Comparison of ENCODE assay signal across 8 cellular contexts in the genomic region with DNA sequence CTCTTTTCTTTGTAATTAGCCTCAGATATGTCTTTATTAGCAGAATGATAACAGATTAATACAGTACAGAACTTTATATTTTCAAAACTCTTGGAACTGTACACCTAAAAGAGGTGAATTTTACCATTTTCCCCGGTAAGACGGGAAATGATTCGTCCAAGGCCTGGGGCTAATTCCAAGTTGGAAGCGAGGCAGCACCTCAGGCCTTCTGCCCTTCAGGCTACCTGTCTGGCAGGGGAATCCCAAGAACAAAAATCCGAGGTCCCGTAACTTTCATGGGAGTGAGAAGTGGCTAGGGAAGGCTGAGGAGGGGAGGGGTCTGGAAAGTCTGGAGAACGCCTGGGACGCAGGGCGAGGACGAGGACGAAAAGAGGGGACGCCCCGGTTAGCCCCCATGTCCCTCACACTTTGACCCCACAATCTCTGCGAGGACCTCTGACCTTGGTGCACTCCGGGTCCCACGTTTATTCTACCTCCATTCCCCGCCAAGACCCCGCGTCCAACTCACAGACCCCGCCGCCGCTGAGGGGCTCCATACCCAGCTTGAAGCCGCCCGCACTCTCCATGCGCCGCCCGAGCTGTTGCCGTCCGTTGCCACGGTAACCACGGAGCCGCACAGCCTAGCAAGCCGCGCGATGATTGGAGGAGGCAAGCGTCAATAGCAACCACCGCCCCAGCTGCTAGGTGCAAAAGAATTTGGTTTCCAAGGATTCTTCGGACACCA. TPM values are rescaled to one million over a fixed set of nuclear protein-coding genes. Genes with fewer than 3 reads are reported as not detected.
DNase-seq lines count a peak whose midpoint lies in the region; ATAC-seq and TF ChIP-seq lines count a peak whose summit lies in the region.

A gene (minus strand): TSS at position 601 of the 724 bp plus-strand sequence. CDS start 43,827 bp downstream, outside the sequence.

- H3K9me3 ChIP-seq in HUES48 (ENCODE audit: control insufficient read depth, insufficient read depth, low read length) (peaks cover 16% of the 10 kb centered on the region), left ventricle myocardium inferior (replicated peaks) (peaks cover 49% of the 10 kb centered on the region), prostate gland (no peaks in the 10 kb centered on the region), MM.1S (replicated peaks; ENCODE audit: insufficient read depth, low read length) (no peaks in the 10 kb centered on the region)

- no peaks in the 10 kb centered on the region for H3K79me2 ChIP-seq in MM.1S (ENCODE audit: low read length)

- intact Hi-C loops in left ventricle myocardium inferior (cut with micrococcal nuclease) (no loop called here), prostate gland (cut with DNase I) (no loop called here)

- peak; percentile 88 for DNase-seq in Ammon's horn (ENCODE audit: low spot score)
- DNase-seq in left ventricle myocardium inferior = no peak
- peak; percentile 55 for DNase-seq in prostate gland (ENCODE audit: low spot score)
- DNase-seq in A172 (ENCODE audit: low spot score) = no peak
- no peak for DNase-seq in MM.1S

- ATAC-seq in SK-N-SH treated with all-trans-retinoic acid at 6 μM for 48 hours = peak; percentile 97
- no peak for ATAC-seq in HG02610 (IDR thresholded peaks at IDR 0.05; ENCODE audit: unreplicated experiment)

- no peak within 1 kb of the TSS for H3K4me2 ChIP-seq in MM.1S (ENCODE audit: low read depth, low read length)

- H3K27me3 ChIP-seq in HUES48 (ENCODE audit: control insufficient read depth, insufficient read depth, low read length) = no peaks in the 10 kb centered on the region
- peaks cover 47% of the 10 kb centered on the region for H3K27me3 ChIP-seq in left ventricle myocardium inferior (ENCODE audit: low read depth)
- no peaks in the 10 kb centered on the region for H3K27me3 ChIP-seq in prostate gland (replicated peaks; ENCODE audit: insufficient read depth)
- no peaks in the 10 kb centered on the region for H3K27me3 ChIP-seq in MM.1S (replicated peaks; ENCODE audit: insufficient read depth, low read length)

- no peaks in the 10 kb centered on the region for H3K36me3 ChIP-seq in HUES48 (ENCODE audit: control insufficient read depth, insufficient read depth, low read length)
- H3K36me3 ChIP-seq in left ventricle myocardium inferior = no peaks in the 10 kb centered on the region
- H3K36me3 ChIP-seq in prostate gland = no peaks in the 10 kb centered on the region
- H3K36me3 ChIP-seq in MM.1S (replicated peaks; ENCODE audit: insufficient read depth, low read length) = no peaks in the 10 kb centered on the region

- no peaks in the 10 kb centered on the region for H3K9me2 ChIP-seq in MM.1S (replicated peaks; ENCODE audit: insufficient read depth, low read length)

- no peaks in the 10 kb centered on the region for H4K20me1 ChIP-seq in MM.1S (ENCODE audit: insufficient read depth, low read length)

- H3F3A ChIP-seq in MM.1S (ENCODE audit: insufficient read depth, low read length) = no peaks in the 10 kb centered on the region; the same call in 1 of the 2 replicates

- H3K9ac ChIP-seq in HUES48 (ENCODE audit: low read depth, low read length) (no peak within 1 kb of the TSS), MM.1S (ENCODE audit: low read length) (no peak within 1 kb of the TSS)

- TF ChIP-seq POLR2A in prostate gland (IDR thresholded peaks at IDR 0.05) = no peak

- no peak within 1 kb of the TSS for H2AFZ ChIP-seq in MM.1S (ENCODE audit: low read length)

- no peaks in the 10 kb centered on the region for H3K4me1 ChIP-seq in HUES48 (ENCODE audit: control insufficient read depth, insufficient read depth, low read length)
- no peaks in the 10 kb centered on the region for H3K4me1 ChIP-seq in left ventricle myocardium inferior
- H3K4me1 ChIP-seq in prostate gland (replicated peaks) = no peaks in the 10 kb centered on the region
- peaks cover 2% of the 10 kb centered on the region; the same call in 1 of the 2 replicates for H3K4me1 ChIP-seq in MM.1S (ENCODE audit: low read length)

- H3K4me3 ChIP-seq in HUES48 (ENCODE audit: low read depth, low read length) = peak within 1 kb of the TSS; percentile 70
- peak within 1 kb of the TSS; percentile 21 for H3K4me3 ChIP-seq in left ventricle myocardium inferior
- H3K4me3 ChIP-seq in prostate gland = peak within 1 kb of the TSS; percentile 16 to 23
- H3K4me3 ChIP-seq in MM.1S (ENCODE audit: low read length) = no peak within 1 kb of the TSS

- WGBS in prostate gland = 4% methylated on average over 38 of the region's 38 CpGs

- no peak within 1 kb of the TSS for H3K27ac ChIP-seq in HUES48 (ENCODE audit: low read depth, low read length)
- no peak within 1 kb of the TSS for H3K27ac ChIP-seq in left ventricle myocardium inferior (replicated peaks)
- H3K27ac ChIP-seq in prostate gland = no peak within 1 kb of the TSS
- no peak within 1 kb of the TSS for H3K27ac ChIP-seq in MM.1S (ENCODE audit: low read length)

- no peak for TF ChIP-seq CTCF in left ventricle myocardium inferior (IDR thresholded peaks at IDR 0.05; ENCODE audit: borderline replicate concordance)
- no peak for TF ChIP-seq CTCF in prostate gland (IDR thresholded peaks at IDR 0.05)
- no peak for TF ChIP-seq CTCF in MM.1S (IDR thresholded peaks at IDR 0.05; ENCODE audit: low read length)

TF ChIP-seq in SK-N-SH treated with all-trans-retinoic acid at 6 μM for 48 hours, 23 proteins besides CTCF, POLR2A, EP300 and RAD21 (continues in another document):
- TF ChIP-seq TOX (CRISPR knock-in tag; IDR thresholded peaks at IDR 0.05; ENCODE audit: borderline replicate concordance) (no peak), ZFP30 (CRISPR knock-in tag; IDR thresholded peaks at IDR 0.05) (no peak), ZNF70 (CRISPR knock-in tag; IDR thresholded peaks at IDR 0.05) (no peak), BACH2 (CRISPR knock-in tag; IDR thresholded peaks at IDR 0.05; ENCODE audit: borderline replicate concordance) (no peak), SNAI2 (CRISPR knock-in tag; IDR thresholded peaks at IDR 0.05) (no peak), TCF4 (CRISPR knock-in tag; IDR thresholded peaks at IDR 0.05; ENCODE audit: borderline replicate concordance) (no peak), GLIS3 (CRISPR knock-in tag; IDR thresholded peaks at IDR 0.05) (no peak)
- TF ChIP-seq, protein P1, sequence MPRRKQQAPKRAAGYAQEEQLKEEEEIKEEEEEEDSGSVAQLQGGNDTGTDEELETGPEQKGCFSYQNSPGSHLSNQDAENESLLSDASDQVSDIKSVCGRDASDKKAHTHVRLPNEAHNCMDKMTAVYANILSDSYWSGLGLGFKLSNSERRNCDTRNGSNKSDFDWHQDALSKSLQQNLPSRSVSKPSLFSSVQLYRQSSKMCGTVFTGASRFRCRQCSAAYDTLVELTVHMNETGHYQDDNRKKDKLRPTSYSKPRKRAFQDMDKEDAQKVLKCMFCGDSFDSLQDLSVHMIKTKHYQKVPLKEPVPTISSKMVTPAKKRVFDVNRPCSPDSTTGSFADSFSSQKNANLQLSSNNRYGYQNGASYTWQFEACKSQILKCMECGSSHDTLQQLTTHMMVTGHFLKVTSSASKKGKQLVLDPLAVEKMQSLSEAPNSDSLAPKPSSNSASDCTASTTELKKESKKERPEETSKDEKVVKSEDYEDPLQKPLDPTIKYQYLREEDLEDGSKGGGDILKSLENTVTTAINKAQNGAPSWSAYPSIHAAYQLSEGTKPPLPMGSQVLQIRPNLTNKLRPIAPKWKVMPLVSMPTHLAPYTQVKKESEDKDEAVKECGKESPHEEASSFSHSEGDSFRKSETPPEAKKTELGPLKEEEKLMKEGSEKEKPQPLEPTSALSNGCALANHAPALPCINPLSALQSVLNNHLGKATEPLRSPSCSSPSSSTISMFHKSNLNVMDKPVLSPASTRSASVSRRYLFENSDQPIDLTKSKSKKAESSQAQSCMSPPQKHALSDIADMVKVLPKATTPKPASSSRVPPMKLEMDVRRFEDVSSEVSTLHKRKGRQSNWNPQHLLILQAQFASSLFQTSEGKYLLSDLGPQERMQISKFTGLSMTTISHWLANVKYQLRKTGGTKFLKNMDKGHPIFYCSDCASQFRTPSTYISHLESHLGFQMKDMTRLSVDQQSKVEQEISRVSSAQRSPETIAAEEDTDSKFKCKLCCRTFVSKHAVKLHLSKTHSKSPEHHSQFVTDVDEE (CRISPR knock-in tag; IDR thresholded peaks at IDR 0.05) = no peak
- TF ChIP-seq, protein P2, sequence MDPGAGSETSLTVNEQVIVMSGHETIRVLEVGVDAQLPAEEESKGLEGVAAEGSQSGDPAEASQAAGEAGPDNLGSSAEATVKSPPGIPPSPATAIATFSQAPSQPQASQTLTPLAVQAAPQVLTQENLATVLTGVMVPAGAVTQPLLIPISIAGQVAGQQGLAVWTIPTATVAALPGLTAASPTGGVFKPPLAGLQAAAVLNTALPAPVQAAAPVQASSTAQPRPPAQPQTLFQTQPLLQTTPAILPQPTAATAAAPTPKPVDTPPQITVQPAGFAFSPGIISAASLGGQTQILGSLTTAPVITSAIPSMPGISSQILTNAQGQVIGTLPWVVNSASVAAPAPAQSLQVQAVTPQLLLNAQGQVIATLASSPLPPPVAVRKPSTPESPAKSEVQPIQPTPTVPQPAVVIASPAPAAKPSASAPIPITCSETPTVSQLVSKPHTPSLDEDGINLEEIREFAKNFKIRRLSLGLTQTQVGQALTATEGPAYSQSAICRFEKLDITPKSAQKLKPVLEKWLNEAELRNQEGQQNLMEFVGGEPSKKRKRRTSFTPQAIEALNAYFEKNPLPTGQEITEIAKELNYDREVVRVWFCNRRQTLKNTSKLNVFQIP (CRISPR knock-in tag; IDR thresholded peaks at IDR 0.05; ENCODE audit: borderline replicate concordance, low read depth) = no peak
- TF ChIP-seq, protein P3, sequence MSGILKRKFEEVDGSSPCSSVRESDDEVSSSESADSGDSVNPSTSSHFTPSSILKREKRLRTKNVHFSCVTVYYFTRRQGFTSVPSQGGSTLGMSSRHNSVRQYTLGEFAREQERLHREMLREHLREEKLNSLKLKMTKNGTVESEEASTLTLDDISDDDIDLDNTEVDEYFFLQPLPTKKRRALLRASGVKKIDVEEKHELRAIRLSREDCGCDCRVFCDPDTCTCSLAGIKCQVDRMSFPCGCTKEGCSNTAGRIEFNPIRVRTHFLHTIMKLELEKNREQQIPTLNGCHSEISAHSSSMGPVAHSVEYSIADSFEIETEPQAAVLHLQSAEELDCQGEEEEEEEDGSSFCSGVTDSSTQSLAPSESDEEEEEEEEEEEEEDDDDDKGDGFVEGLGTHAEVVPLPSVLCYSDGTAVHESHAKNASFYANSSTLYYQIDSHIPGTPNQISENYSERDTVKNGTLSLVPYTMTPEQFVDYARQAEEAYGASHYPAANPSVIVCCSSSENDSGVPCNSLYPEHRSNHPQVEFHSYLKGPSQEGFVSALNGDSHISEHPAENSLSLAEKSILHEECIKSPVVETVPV (CRISPR knock-in tag; IDR thresholded peaks at IDR 0.05) = no peak

RNA-seq across cellular contexts. Expression of the gene that starts here (rescaled TPM):
- total RNA-seq in left ventricle myocardium inferior (1.6 TPM), prostate gland (10 to 100 TPM in 1 of 2 donors, 1 to 10 TPM in 1; 1.5 to 12.5 TPM)
- total RNA-seq in A172 (2014; rRNA removed; shearing (Covaris generic)) = 0.31 TPM in 1 of 2 replicates, not detected in the other

Comparison
In these comparisons a context has a peak if more than half of its experiments do, and no peak if none do; other contexts are left out.
1. DNase-seq: peak in Ammon's horn (single experiment) and prostate gland (single experiment); none in left ventricle myocardium inferior (single experiment), A172 (single experiment) and MM.1S (single experiment).